Comparison of ENCODE assay signal across 9 cellular contexts in the genomic region with DNA sequence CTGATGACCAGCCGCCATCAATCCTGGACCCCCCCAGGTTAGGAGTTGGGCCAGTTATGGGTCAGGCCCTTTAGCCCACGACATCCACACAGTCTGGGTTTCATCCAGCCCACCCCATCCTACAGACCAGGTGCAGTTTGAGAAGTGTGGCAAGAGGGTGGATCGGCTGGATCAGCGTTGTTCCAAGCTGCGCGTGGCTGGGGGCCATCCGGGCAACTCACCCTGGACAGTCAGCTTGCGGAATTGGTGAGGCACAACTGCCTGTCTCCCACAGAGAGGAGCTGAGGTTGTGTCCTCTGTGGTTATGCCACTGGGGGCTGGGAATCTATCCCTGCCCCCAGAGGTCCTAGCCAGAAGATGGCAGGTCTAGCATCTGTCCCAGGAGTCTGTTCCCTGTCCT. TPM values are rescaled to one million over a fixed set of nuclear protein-coding genes. Genes with fewer than 3 reads are reported as not detected.
DNase-seq lines count a peak whose midpoint lies in the region; ATAC-seq, FAIRE-seq and TF ChIP-seq lines count a peak whose summit lies in the region.
"Not testable (repeated sequence)": the region's sequence is repeated elsewhere in the genome, so short reads cannot be mapped to it uniquely, and the experiment has no call there.
"Had no signal": no experiment of that assay in that cellular context is flagged by ENCODE, and none has a peak within 500 bp of the region (broad histone marks: within the 10 kb centered on the region; RNA-seq: fewer than 3 reads in every experiment).

No MANE protein-coding gene starts in this region.

- not testable (repeated sequence) for H3K27ac Mint-ChIP-seq in CD4-positive, alpha-beta T cell

- peak overlapping the region; percentile 58 for H2BK15ac ChIP-seq in neuronal stem cell (ENCODE audit: low read length)

- not testable (repeated sequence) for H2BK12ac ChIP-seq in neuronal stem cell (ENCODE audit: low read length)

- H3K27ac ChIP-seq in CD4-positive, alpha-beta T cell (ENCODE audit: low read depth, low read length); HepG2 (ENCODE audit: extremely low read length, insufficient read depth, low read length); neuronal stem cell (replicated peaks; ENCODE audit: low read length); upper lobe of left lung: not testable (repeated sequence)

- in situ Hi-C loops in HepG2 (cut with HindIII; ENCODE audit: extremely low pct_ligation_motif_present, low pct_unique_long_range_greater_than_20kb) = not testable (repeated sequence)

- H3K79me1 ChIP-seq in neuronal stem cell (ENCODE audit: low read depth, low read length) = not testable (repeated sequence)

- not testable (repeated sequence) for H2AFZ ChIP-seq in HepG2 (ENCODE audit: low read length); neuronal stem cell (ENCODE audit: low read length)

- not testable (repeated sequence) for H4K91ac ChIP-seq in neuronal stem cell (ENCODE audit: low read depth, low read length, poor library complexity)

- not testable (repeated sequence) for H4K20me1 ChIP-seq in HepG2 (ENCODE audit: insufficient read depth, low read length)

- not testable (repeated sequence) for H3K4me3 ChIP-seq in HepG2 (replicated peaks in 1 of 3; ENCODE audit: insufficient read depth in 1 of 3, low read depth in 2 of 3, low read length in 3 of 3); neuronal stem cell (ENCODE audit: low read length in 2 of 2); upper lobe of left lung

- H3K4me3 Mint-ChIP-seq in CD4-positive, alpha-beta T cell = peak overlapping the region; percentile 34

- TF ChIP-seq POLR2A in HepG2 (IDR thresholded peaks at IDR 0.05; ENCODE audit: insufficient read depth in 1 of 2, low read depth in 2 of 2, low read length in 2 of 2); upper lobe of left lung (IDR thresholded peaks at IDR 0.05): not testable (repeated sequence)

- H3K23ac ChIP-seq in neuronal stem cell (ENCODE audit: low read depth, low read length, poor library complexity) = not testable (repeated sequence)

- not testable (repeated sequence) for TF ChIP-seq CTCF in CD4-positive, alpha-beta T cell (IDR thresholded peaks at IDR 0.05); HepG2 (CRISPR knock-in tag; IDR thresholded peaks at IDR 0.05); upper lobe of left lung (IDR thresholded peaks at IDR 0.05)

- not testable (repeated sequence) for H3K36me3 ChIP-seq in HepG2 (replicated peaks in 1 of 2; ENCODE audit: control insufficient read depth in 1 of 2, insufficient read depth in 2 of 2, low read length in 2 of 2); neuronal stem cell (replicated peaks in 1 of 2; ENCODE audit: control insufficient read depth in 2 of 2, insufficient read depth in 2 of 2, low read length in 2 of 2); upper lobe of left lung

- no CpG with 5 or more reads among the region's 8 CpGs for WGBS in HepG2 (ENCODE audit: low lambda C conversion rate)
- WGBS in neuronal stem cell (ENCODE audit: extremely low coverage in 2 of 2, insufficient read length in 2 of 2, insufficient replicate concordance in 1 of 2), 2 donors = no CpG with 5 or more reads among the region's 8 CpGs
- WGBS in upper lobe of left lung, 2 donors = no CpG with 5 or more reads among the region's 8 CpGs

- peaks cover 26% of the 10 kb centered on the region for H3K79me2 ChIP-seq in HepG2 (ENCODE audit: insufficient read depth, low read length)

- POLR2A ChIA-PET in CD4-positive, alpha-beta T cell (lab: Charles Lee); HepG2 (lab: Yijun Ruan, JAX): not testable (repeated sequence)

- H3K18ac ChIP-seq in neuronal stem cell (ENCODE audit: low read length) = not testable (repeated sequence)

- not testable (repeated sequence) for H2BK120ac ChIP-seq in neuronal stem cell (ENCODE audit: low read depth, low read length)

- not testable (repeated sequence) for H3K9me3 ChIP-seq in CD4-positive, alpha-beta T cell (ENCODE audit: control insufficient read depth, low read length); HepG2 (ENCODE audit: low read length); neuronal stem cell (replicated peaks in 1 of 2; ENCODE audit: control insufficient read depth in 2 of 2, insufficient read depth in 1 of 2, low read depth in 1 of 2, low read length in 2 of 2); upper lobe of left lung

- H3K9me3 Mint-ChIP-seq in CD4-positive, alpha-beta T cell = not testable (repeated sequence)

- TF ChIP-seq RAD21 in HepG2 (CRISPR knock-in tag; IDR thresholded peaks at IDR 0.05) = not testable (repeated sequence)

- not testable (repeated sequence) for H3K27me3 Mint-ChIP-seq in CD4-positive, alpha-beta T cell

- not testable (repeated sequence) for H4K8ac ChIP-seq in neuronal stem cell (ENCODE audit: low read depth, low read length)

- peak overlapping the region; percentile 56 for H3K14ac ChIP-seq in neuronal stem cell (ENCODE audit: low read length)

- not testable (repeated sequence) for H3K9ac ChIP-seq in HepG2 (ENCODE audit: insufficient read depth, low read depth, low read length); neuronal stem cell (ENCODE audit: low read depth, low read length, poor library complexity)

- TF ChIP-seq EP300 in HepG2 (IDR thresholded peaks at IDR 0.05; ENCODE audit: low read depth in 2 of 2, low read length in 2 of 2); HepG2 (CRISPR knock-in tag; IDR thresholded peaks at IDR 0.05; ENCODE audit: borderline replicate concordance); upper lobe of left lung (IDR thresholded peaks at IDR 0.05): not testable (repeated sequence)

- not testable (repeated sequence) for H3K4ac ChIP-seq in neuronal stem cell (ENCODE audit: low read length)

- H3K4me2 ChIP-seq in HepG2 (ENCODE audit: low read depth, low read length); neuronal stem cell (ENCODE audit: insufficient read depth, low read length, poor library complexity, severe bottlenecking): not testable (repeated sequence)

- not testable (repeated sequence) for ATAC-seq in CD4-positive, alpha-beta T cell (ENCODE audit: poor library complexity); HepG2; sciatic nerve; upper lobe of left lung (ENCODE audit: low FRiP score in 2 of 2)

- not testable (repeated sequence) for DNase-seq in CD4-positive, alpha-beta T cell; HepG2 (ENCODE audit: low spot score); neuronal stem cell (ENCODE audit: low spot score)
- peak; percentile 48 for DNase-seq in activated CD8-positive, alpha-beta memory T cell treated with anti-CD3 and anti-CD28 coated beads, Interleukin-2, amount 50 U/mL, for 48 hours
- peak; percentile 76 for DNase-seq in cardiac septum (ENCODE audit: low spot score)
- DNase-seq in sciatic nerve (ENCODE audit: low spot score) = peak; percentile 59
- peak; percentile 17 to 60 for DNase-seq in upper lobe of left lung

- H3K4me1 ChIP-seq in HepG2 (ENCODE audit: insufficient read depth, low read length) = peaks cover 40% of the 10 kb centered on the region
- not testable (repeated sequence) for H3K4me1 ChIP-seq in neuronal stem cell (ENCODE audit: control insufficient read depth in 2 of 2, insufficient read depth in 1 of 2, low read depth in 1 of 2, low read length in 2 of 2)
- peaks cover 9 to 22% (median 10%) of the 10 kb centered on the region in 4 donors for H3K4me1 ChIP-seq in upper lobe of left lung

- not testable (repeated sequence) for FAIRE-seq in HepG2 (lab: Jason Lieb, UNC)

- peak overlapping the region; percentile 37 for H2AK5ac ChIP-seq in neuronal stem cell (ENCODE audit: low read depth, low read length)

- H3K27me3 ChIP-seq in CD4-positive, alpha-beta T cell (ENCODE audit: control insufficient read depth, insufficient read depth, low read length); HepG2 (ENCODE audit: control insufficient read depth in 1 of 2, insufficient read depth in 2 of 2, low read length in 2 of 2); neuronal stem cell (ENCODE audit: control insufficient read depth in 3 of 3, insufficient read depth in 3 of 3, low read depth in 1 of 3, low read length in 3 of 3); upper lobe of left lung: not testable (repeated sequence)

- H3K36me3 Mint-ChIP-seq in CD4-positive, alpha-beta T cell (ENCODE audit: low read depth) = not testable (repeated sequence)

- intact Hi-C loops in CD4-positive, alpha-beta T cell (cut with DNase I, micrococcal nuclease) = loop anchor here in 1 of 2 experiments (10.0 kb wide), 1 partner anchor 674 kb away; a partner anchor contains a TSS
- intact Hi-C loops in cardiac septum (cut with DNase I); HepG2 (cut with micrococcal nuclease; ENCODE audit: unreplicated experiment); sciatic nerve (cut with DNase I): not testable (repeated sequence)

- not testable (repeated sequence) for H3K4me1 Mint-ChIP-seq in CD4-positive, alpha-beta T cell (ENCODE audit: low read depth)

- H2BK5ac ChIP-seq in neuronal stem cell (ENCODE audit: low read length) = not testable (repeated sequence)

- CTCF ChIA-PET in CD4-positive, alpha-beta T cell (lab: Charles Lee); HepG2 (lab: Yijun Ruan, JAX; ENCODE audit: low intra/inter-chr PET ratio, low total read pairs): not testable (repeated sequence)

- BruUV-seq in HepG2 (replicated peaks; lab: Mats Ljungman, UMichigan) = not testable (repeated sequence)

RNA-seq across cellular contexts. Expression of a gene that starts 18.0 kb away (rescaled TPM):
- total RNA-seq in CD4-positive, alpha-beta T cell = 1,000 to 10,000 TPM; 4,982 to 5,937 TPM
- total RNA-seq in cardiac septum = 6,195 TPM
- total RNA-seq in HepG2 (2016; rRNA removed; fragmentation: Illumina TruSeq; extraction: Trizol) = 859 and 11,018 TPM in 2 replicates
- total RNA-seq in HepG2 (2016; cell fraction: cytosol; rRNA removed; fragmentation: Illumina TruSeq; extraction: Trizol; ENCODE audit: low read depth) = 16,281 and 17,236 TPM in 2 replicates
- total RNA-seq in HepG2 (2016; cell fraction: insoluble cytoplasmic fraction; rRNA removed; fragmentation: Illumina TruSeq; extraction: Trizol) = 1,309 and 10,613 TPM in 2 replicates
- total RNA-seq in HepG2 (2016; cell fraction: membrane; rRNA removed; fragmentation: Illumina TruSeq; extraction: Trizol) = 2,848 and 3,475 TPM in 2 replicates
- total RNA-seq in HepG2 (2016; cell fraction: nucleus; rRNA removed; fragmentation: Illumina TruSeq; extraction: Trizol) = 52,466 and 64,417 TPM in 2 replicates
- polyA plus RNA-seq in HepG2 (2011; rRNA removed) = under 0.01 TPM in 2 replicates
- under 0.01 TPM in 2 replicates for polyA plus RNA-seq in HepG2 (2011; cell fraction: cytosol; rRNA removed)
- polyA plus RNA-seq in HepG2 (2011; cell fraction: nucleus; rRNA removed) = under 0.01 TPM in 2 replicates
- polyA plus RNA-seq in HepG2 (2012) = 59.2 and 78.2 TPM in 2 replicates
- polyA plus RNA-seq in HepG2 (2016; cell fraction: cytosol; fragmentation: Illumina TruSeq; extraction: Trizol; ENCODE audit: low read depth) = 27.3 and 44.4 TPM in 2 replicates
- not detected in 2 replicates for polyA plus RNA-seq in HepG2 (2016; cell fraction: insoluble cytoplasmic fraction; fragmentation: Illumina TruSeq; extraction: Trizol; ENCODE audit: low read depth)
- polyA plus RNA-seq in HepG2 (2016; cell fraction: membrane; fragmentation: Illumina TruSeq; extraction: Trizol; ENCODE audit: low read depth) = not detected in 2 replicates
- polyA plus RNA-seq in HepG2 (2016; cell fraction: nucleus; fragmentation: Illumina TruSeq; extraction: Trizol; ENCODE audit: insufficient read depth, low read depth) = 32.8 TPM in 1 of 2 replicates, not detected in the other
- 12,820 and 15,604 TPM in 2 replicates for polyA minus RNA-seq in HepG2 (2011; rRNA and poly(A)+ RNA removed; ENCODE audit: low replicate concordance)
- 90,102 and 105,040 TPM in 2 replicates for polyA minus RNA-seq in HepG2 (2011; cell fraction: cytosol; rRNA and poly(A)+ RNA removed)
- 42,574 and 58,030 TPM in 2 replicates for polyA minus RNA-seq in HepG2 (2011; cell fraction: nucleus; rRNA and poly(A)+ RNA removed)
- polyA plus RNA-seq in neuronal stem cell (2013, experiment 1 of 2) = 14.3 TPM
- polyA plus RNA-seq in neuronal stem cell (2013, experiment 2 of 2) = 15.9 TPM
- total RNA-seq in sciatic nerve = 13,769 TPM
- over 10,000 TPM in 1 of 6 donors, 1,000 to 10,000 TPM in 2, under 1 TPM in 3; under 0.01 to 14,413 (median 1,360) TPM for total RNA-seq in upper lobe of left lung
- total RNA-seq: GM23248 had no signal
- polyA plus RNA-seq: AG04450, GM23248 had no signal

RNA-seq across cellular contexts. Expression of a gene that starts 35.4 kb away (rescaled TPM):
- 10 to 100 TPM; 15.0 to 15.9 TPM for total RNA-seq in CD4-positive, alpha-beta T cell
- 12.6 TPM for total RNA-seq in cardiac septum
- total RNA-seq in HepG2 (2016; rRNA removed; fragmentation: Illumina TruSeq; extraction: Trizol) = 35.6 and 36.2 TPM in 2 replicates
- total RNA-seq in HepG2 (2016; cell fraction: cytosol; rRNA removed; fragmentation: Illumina TruSeq; extraction: Trizol; ENCODE audit: low read depth) = 2.8 and 3.7 TPM in 2 replicates
- 33.6 and 35.9 TPM in 2 replicates for total RNA-seq in HepG2 (2016; cell fraction: insoluble cytoplasmic fraction; rRNA removed; fragmentation: Illumina TruSeq; extraction: Trizol)
- total RNA-seq in HepG2 (2016; cell fraction: membrane; rRNA removed; fragmentation: Illumina TruSeq; extraction: Trizol) = 12.7 and 15.7 TPM in 2 replicates
- total RNA-seq in HepG2 (2016; cell fraction: nucleus; rRNA removed; fragmentation: Illumina TruSeq; extraction: Trizol) = 43.1 and 51.6 TPM in 2 replicates
- polyA plus RNA-seq in HepG2 (2011; rRNA removed) = 30.3 and 38.8 TPM in 2 replicates
- 13.9 and 24.8 TPM in 2 replicates for polyA plus RNA-seq in HepG2 (2011; cell fraction: cytosol; rRNA removed)
- 44.1 and 66.8 TPM in 2 replicates for polyA plus RNA-seq in HepG2 (2011; cell fraction: nucleus; rRNA removed)
- 24.2 and 34.4 TPM in 2 replicates for polyA plus RNA-seq in HepG2 (2012)
- 3.5 and 3.8 TPM in 2 replicates for polyA plus RNA-seq in HepG2 (2016; cell fraction: cytosol; fragmentation: Illumina TruSeq; extraction: Trizol; ENCODE audit: low read depth)
- polyA plus RNA-seq in HepG2 (2016; cell fraction: insoluble cytoplasmic fraction; fragmentation: Illumina TruSeq; extraction: Trizol; ENCODE audit: low read depth) = 24.0 and 26.6 TPM in 2 replicates
- 12.4 and 14.6 TPM in 2 replicates for polyA plus RNA-seq in HepG2 (2016; cell fraction: membrane; fragmentation: Illumina TruSeq; extraction: Trizol; ENCODE audit: low read depth)
- polyA plus RNA-seq in HepG2 (2016; cell fraction: nucleus; fragmentation: Illumina TruSeq; extraction: Trizol; ENCODE audit: insufficient read depth, low read depth) = 54.4 and 54.5 TPM in 2 replicates
- polyA minus RNA-seq in HepG2 (2011; rRNA and poly(A)+ RNA removed; ENCODE audit: low replicate concordance) = 29.8 and 35.9 TPM in 2 replicates
- 20.5 and 26.0 TPM in 2 replicates for polyA minus RNA-seq in HepG2 (2011; cell fraction: cytosol; rRNA and poly(A)+ RNA removed)
- polyA minus RNA-seq in HepG2 (2011; cell fraction: nucleus; rRNA and poly(A)+ RNA removed) = 98.8 and 162 TPM in 2 replicates
- polyA plus RNA-seq in neuronal stem cell (2013, experiment 1 of 2) = 19.8 TPM
- 20.3 TPM for polyA plus RNA-seq in neuronal stem cell (2013, experiment 2 of 2)
- 40.4 TPM for total RNA-seq in sciatic nerve
- total RNA-seq in upper lobe of left lung = 10 to 100 TPM; 31.6 to 81.7 (median 34.3) TPM
